20 cellular contexts compared by ENCODE assay signal in genomic region chr20:18323705-18324104, GRCh38.
"Had no signal": no experiment of that assay in that cellular context is flagged by ENCODE, and none has a peak within 500 bp of the region (broad histone marks: within the 10 kb centered on the region; RNA-seq: fewer than 3 reads in every experiment).

No MANE protein-coding gene starts in this region.

- H3K27ac ChIP-seq: ascending aorta, breast epithelium, neutrophil, parathyroid adenoma, tibial nerve, vagina had no signal

- H3K9me3 ChIP-seq: neutrophil, vagina had no signal

- H3K4me1 ChIP-seq: ascending aorta, breast epithelium, parathyroid adenoma, tibial nerve, vagina had no signal

- H3K4me3 ChIP-seq: ascending aorta, breast epithelium, tibial nerve, vagina had no signal

- H2AFZ ChIP-seq: parathyroid adenoma had no signal

- H3K36me3 Mint-ChIP-seq: naive B cell had no signal

- H3K9ac ChIP-seq: parathyroid adenoma had no signal

- H3K27me3 Mint-ChIP-seq: activated naive CD8-positive, alpha-beta T cell treated with anti-CD3 and anti-CD28 coated beads, Interleukin-2, amount 50 U/mL, for 24 hours; naive B cell; T-cell had no signal

- H3K4me1 Mint-ChIP-seq: activated naive CD8-positive, alpha-beta T cell treated with anti-CD3 and anti-CD28 coated beads, Interleukin-2, amount 50 U/mL, for 24 hours; naive B cell; T-cell had no signal

- DNase-seq: activated CD4-positive, alpha-beta T cell treated with anti-CD3 and anti-CD28 coated beads, Interleukin-2, amount 50 U/mL, for 1 hour; activated CD8-positive, alpha-beta memory T cell treated with anti-CD3 and anti-CD28 coated beads for 24 hours; activated naive CD4-positive, alpha-beta T cell; activated naive CD8-positive, alpha-beta T cell treated with anti-CD3 and anti-CD28 coated beads, Interleukin-2, amount 50 U/mL, for 24 hours; cerebellar nuclear complex; islet precursor cell; naive B cell; retina; stimulated activated CD4-positive, alpha-beta T cell treated with anti-CD3 and anti-CD28 coated beads, Interleukin-2, amount 100 ng/mL, for 48 hours; stimulated activated naive CD4-positive, alpha-beta T cell; substantia nigra; T-cell; T-helper 9 cell had no signal

- H3K27me3 ChIP-seq: ascending aorta, breast epithelium, neutrophil, tibial nerve, vagina had no signal

- H3K36me3 ChIP-seq: ascending aorta, breast epithelium, neutrophil, vagina had no signal

- H3K27ac Mint-ChIP-seq: activated naive CD8-positive, alpha-beta T cell treated with anti-CD3 and anti-CD28 coated beads, Interleukin-2, amount 50 U/mL, for 24 hours; activated T-helper 1 cell treated with anti-CD3 and anti-CD28 coated beads, Interleukin-12 subunit alpha, Interleukin-12 subunit beta, Interleukin-2, Interleukin-4 antibody, amounts not matched to agents 30 ng/mL and 10 ng/mL and 1 ng/mL, durations not matched to agents 14 hours and 24 hours and 36 hours; naive B cell; T-cell had no signal

- H3K4me3 Mint-ChIP-seq: activated naive CD8-positive, alpha-beta T cell treated with anti-CD3 and anti-CD28 coated beads, Interleukin-2, amount 50 U/mL, for 24 hours; activated T-helper 1 cell treated with anti-CD3 and anti-CD28 coated beads, Interleukin-12 subunit alpha, Interleukin-12 subunit beta, Interleukin-2, Interleukin-4 antibody, amounts not matched to agents 30 ng/mL and 10 ng/mL and 1 ng/mL, durations not matched to agents 14 hours and 24 hours and 36 hours; naive B cell; T-cell had no signal
